ENCODE assay signal across 20 cellular contexts in genomic region chr5:69149676-69150010, GRCh38. TPM values are rescaled to one million over a fixed set of nuclear protein-coding genes. Genes with fewer than 3 reads are reported as not detected.
DNase-seq lines count a peak whose midpoint lies in the region; ATAC-seq and TF ChIP-seq lines count a peak whose summit lies in the region.
"Had no signal": no experiment of that assay in that cellular context is flagged by ENCODE, and none has a peak within 500 bp of the region (broad histone marks: within the 10 kb centered on the region; RNA-seq: fewer than 3 reads in every experiment).

No MANE protein-coding gene starts in this region.

- no peaks in the 10 kb centered on the region for H3K36me3 Mint-ChIP-seq in MCF 10A (ENCODE audit: insufficient read depth, unreplicated experiment)
- no peaks in the 10 kb centered on the region for H3K36me3 Mint-ChIP-seq in activated T-helper 17 cell treated with anti-CD3 and anti-CD28 coated beads, Interleukin-2, amount 50 U/mL, for 72 hours (ENCODE audit: low read depth)
- H3K36me3 Mint-ChIP-seq in stimulated activated effector memory CD8-positive, alpha-beta T cell treated with anti-CD3 and anti-CD28 coated beads, Interleukin-12 subunit alpha, Interleukin-12 subunit beta, amount 100 ng/mL, for 72 hours, result no peaks in the 10 kb centered on the region
- H3K36me3 Mint-ChIP-seq: CD4-positive, CD25-positive, alpha-beta regulatory T cell; CD8-positive, alpha-beta T cell had no signal

- ATAC-seq in activated T-helper 17 cell treated with anti-CD3 and anti-CD28 coated beads, Interleukin-2, amount 50 U/mL, for 72 hours (replicated peaks), result no peak
- no peak for ATAC-seq in stimulated activated effector memory CD8-positive, alpha-beta T cell treated with anti-CD3 and anti-CD28 coated beads, Interleukin-12 subunit alpha, Interleukin-12 subunit beta, amount 100 ng/mL, for 72 hours
- ATAC-seq: CD8-positive, alpha-beta T cell; GM12878 had no signal

- H3K4ac ChIP-seq in mesendoderm (ENCODE audit: low read depth, low read length), result no peak overlapping the region

- no peak overlapping the region for H3K4me2 ChIP-seq in mesendoderm (ENCODE audit: low read length)
- H3K4me2 ChIP-seq: BLaER1 had no signal

- H3K9me3 ChIP-seq in breast epithelium, result no peaks in the 10 kb centered on the region
- H3K9me3 ChIP-seq: BLaER1, Caco-2 had no signal

- intact Hi-C loops in MCF 10A (cut with micrococcal nuclease), result no loop called here
- intact Hi-C loops in breast epithelium (cut with DNase I; ENCODE audit: low total_unique reads), result no loop called here

- H3K27me3 ChIP-seq in breast epithelium (no peaks in the 10 kb centered on the region), mesendoderm (ENCODE audit: insufficient read depth, low read length, poor library complexity) (no peaks in the 10 kb centered on the region)
- H3K27me3 ChIP-seq: BLaER1 had no signal

- H3K36me3 ChIP-seq in breast epithelium (no peaks in the 10 kb centered on the region), mesendoderm (ENCODE audit: control insufficient read depth, insufficient read depth, low read length) (no peaks in the 10 kb centered on the region)
- H3K36me3 ChIP-seq: BLaER1 had no signal

- no CpG with 5 or more reads among the region's 5 CpGs for WGBS in mesendoderm (ENCODE audit: extremely low coverage, insufficient coverage, low lambda C conversion rate)

- H4K8ac ChIP-seq in mesendoderm (ENCODE audit: low read depth, low read length), result no peak overlapping the region

- no peak overlapping the region for H2BK120ac ChIP-seq in mesendoderm (ENCODE audit: low read depth, low read length)

- peaks cover 5% of the 10 kb centered on the region for H3K4me1 Mint-ChIP-seq in MCF 10A (ENCODE audit: insufficient read depth, unreplicated experiment)
- H3K4me1 Mint-ChIP-seq in activated T-helper 17 cell treated with anti-CD3 and anti-CD28 coated beads, Interleukin-2, amount 50 U/mL, for 72 hours, result no peaks in the 10 kb centered on the region
- H3K4me1 Mint-ChIP-seq in stimulated activated effector memory CD8-positive, alpha-beta T cell treated with anti-CD3 and anti-CD28 coated beads, Interleukin-12 subunit alpha, Interleukin-12 subunit beta, amount 100 ng/mL, for 72 hours, result no peaks in the 10 kb centered on the region
- H3K4me1 Mint-ChIP-seq: B cell; CD4-positive, CD25-positive, alpha-beta regulatory T cell had no signal

- no peak overlapping the region for H4K5ac ChIP-seq in mesendoderm (ENCODE audit: low read length)

- no peaks in the 10 kb centered on the region for H3K4me1 ChIP-seq in breast epithelium
- H3K4me1 ChIP-seq in mesendoderm (ENCODE audit: control insufficient read depth, low read depth, low read length), result no peaks in the 10 kb centered on the region
- H3K4me1 ChIP-seq: BLaER1, Caco-2 had no signal

- no peak for DNase-seq in MCF 10A (ENCODE audit: unreplicated experiment)
- DNase-seq in breast epithelium (ENCODE audit: low spot score in 2 of 2), result no peak
- DNase-seq in mesendoderm, result no peak
- no peak for DNase-seq in stimulated activated effector memory CD8-positive, alpha-beta T cell treated with anti-CD3 and anti-CD28 coated beads, Interleukin-12 subunit alpha, Interleukin-12 subunit beta, amount 100 ng/mL, for 72 hours (ENCODE audit: low spot score in 2 of 2)
- no peak for DNase-seq in NCI-H345 treated with DMSO at 0.1 percent for 48 hours (lab: John Stamatoyannopoulos, UW; ENCODE audit: unreplicated experiment)
- no peak for DNase-seq in NCI-H2081 treated with DMSO at 0.1 percent for 48 hours (lab: John Stamatoyannopoulos, UW)
- DNase-seq: Caco-2; CD4-positive, CD25-positive, alpha-beta regulatory T cell; CD8-positive, alpha-beta T cell; DMS153; DND-41; GM23248; H7; HCEC 1CT had no signal

- H3K4me3 ChIP-seq in breast epithelium (no peak overlapping the region), mesendoderm (ENCODE audit: low read length) (no peak overlapping the region)
- H3K4me3 ChIP-seq: BLaER1, GM12878, GM23248 had no signal

- no peak overlapping the region for H3K4me3 Mint-ChIP-seq in MCF 10A (ENCODE audit: unreplicated experiment)
- H3K4me3 Mint-ChIP-seq in activated T-helper 17 cell treated with anti-CD3 and anti-CD28 coated beads, Interleukin-2, amount 50 U/mL, for 72 hours, result no peak overlapping the region
- no peak overlapping the region for H3K4me3 Mint-ChIP-seq in stimulated activated effector memory CD8-positive, alpha-beta T cell treated with anti-CD3 and anti-CD28 coated beads, Interleukin-12 subunit alpha, Interleukin-12 subunit beta, amount 100 ng/mL, for 72 hours
- H3K4me3 Mint-ChIP-seq: B cell; CD4-positive, CD25-positive, alpha-beta regulatory T cell; CD8-positive, alpha-beta T cell had no signal

- no TSS peak for BruUV-seq in MCF 10A (replicated peaks; lab: Mats Ljungman, UMichigan)

- H3K18ac ChIP-seq in mesendoderm (ENCODE audit: low read length), result no peak overlapping the region

- H3K27ac ChIP-seq in breast epithelium (no peak overlapping the region), mesendoderm (ENCODE audit: low read depth, low read length) (no peak overlapping the region)
- H3K27ac ChIP-seq: 22Rv1, BLaER1, C4-2B, GM23248 had no signal

- H3K23ac ChIP-seq in mesendoderm (ENCODE audit: low read length), result no peak overlapping the region

- H3K9me3 Mint-ChIP-seq in MCF 10A (ENCODE audit: unreplicated experiment), result no peaks in the 10 kb centered on the region
- no peaks in the 10 kb centered on the region for H3K9me3 Mint-ChIP-seq in activated T-helper 17 cell treated with anti-CD3 and anti-CD28 coated beads, Interleukin-2, amount 50 U/mL, for 72 hours
- no peaks in the 10 kb centered on the region for H3K9me3 Mint-ChIP-seq in stimulated activated effector memory CD8-positive, alpha-beta T cell treated with anti-CD3 and anti-CD28 coated beads, Interleukin-12 subunit alpha, Interleukin-12 subunit beta, amount 100 ng/mL, for 72 hours
- H3K9me3 Mint-ChIP-seq: CD8-positive, alpha-beta T cell had no signal

- no peak overlapping the region for H3K9ac ChIP-seq in mesendoderm (ENCODE audit: low read length)
- H3K9ac ChIP-seq: BLaER1, GM23248 had no signal

- CTCF ChIA-PET in MCF 10A (lab: Yijun Ruan, JAX), result interaction anchor here (0.6 to 1.7 kb wide), 4 partner anchors 8 to 183 kb away, joined by 3 to 8 read pairs (median 3); no protein-coding TSS in a partner anchor

- no peak for TF ChIP-seq POLR2A in breast epithelium (IDR thresholded peaks at IDR 0.05)

- peak overlapping the region; percentile 64 for H3K27ac Mint-ChIP-seq in MCF 10A (ENCODE audit: low read depth, unreplicated experiment)
- peak overlapping the region; percentile 46 for H3K27ac Mint-ChIP-seq in activated T-helper 17 cell treated with anti-CD3 and anti-CD28 coated beads, Interleukin-2, amount 50 U/mL, for 72 hours
- peak overlapping the region; percentile 17 for H3K27ac Mint-ChIP-seq in stimulated activated effector memory CD8-positive, alpha-beta T cell treated with anti-CD3 and anti-CD28 coated beads, Interleukin-12 subunit alpha, Interleukin-12 subunit beta, amount 100 ng/mL, for 72 hours
- H3K27ac Mint-ChIP-seq: B cell; CD4-positive, CD25-positive, alpha-beta regulatory T cell; CD8-positive, alpha-beta T cell had no signal

- TF ChIP-seq CTCF in MCF 10A (IDR thresholded peaks at IDR 0.05; ENCODE audit: unreplicated experiment) (no peak), breast epithelium (IDR thresholded peaks at IDR 0.05) (no peak)

- H2BK5ac ChIP-seq in mesendoderm (ENCODE audit: low read length), result no peak overlapping the region

- no peaks in the 10 kb centered on the region for H3K79me1 ChIP-seq in mesendoderm (ENCODE audit: low read length)

- H3K56ac ChIP-seq in mesendoderm (ENCODE audit: low read length), result peak overlapping the region; percentile 49

- no peak overlapping the region for H2AK5ac ChIP-seq in mesendoderm (ENCODE audit: low read length)

- no peaks in the 10 kb centered on the region for H3K79me2 ChIP-seq in mesendoderm (ENCODE audit: control insufficient read depth, insufficient read depth, low read length)

- H3K27me3 Mint-ChIP-seq in MCF 10A (ENCODE audit: insufficient read depth, unreplicated experiment), result no peaks in the 10 kb centered on the region
- no peaks in the 10 kb centered on the region for H3K27me3 Mint-ChIP-seq in activated T-helper 17 cell treated with anti-CD3 and anti-CD28 coated beads, Interleukin-2, amount 50 U/mL, for 72 hours
- H3K27me3 Mint-ChIP-seq: B cell; CD4-positive, CD25-positive, alpha-beta regulatory T cell had no signal

- POLR2A ChIA-PET in MCF 10A (lab: Yijun Ruan, JAX), result interaction anchor here (1.4 to 1.6 kb wide), 2 partner anchors 17 to 18 kb away, joined by 4 to 5 read pairs; no protein-coding TSS in a partner anchor

- H2BK15ac ChIP-seq in mesendoderm (replicated peaks; ENCODE audit: low read depth), result no peak overlapping the region

RNA-seq across cellular contexts. Expression of gene CCNB1, which starts 17.3 kb away (rescaled TPM):
- total RNA-seq in MCF 10A (2022) (84.3 and 120 TPM in 2 replicates), breast epithelium (1 to 10 TPM; 5.6 to 9.4 (median 7.5) TPM)
- 100 to 1,000 TPM; 175 to 220 TPM for total RNA-seq in activated T-helper 17 cell treated with anti-CD3 and anti-CD28 coated beads, Interleukin-2, amount 50 U/mL, for 72 hours
- 211 TPM for polyA plus RNA-seq in mesendoderm (2013, experiment 1 of 2)
- 206 TPM for polyA plus RNA-seq in mesendoderm (2013, experiment 2 of 2)

RNA-seq across cellular contexts. Expression of gene CENPH, which starts 39.7 kb away (rescaled TPM):
- total RNA-seq in MCF 10A (2022), result 14.1 and 21.9 TPM in 2 replicates
- total RNA-seq in breast epithelium, result 1 to 10 TPM; 2.6 to 6.1 (median 2.9) TPM
- total RNA-seq in activated T-helper 17 cell treated with anti-CD3 and anti-CD28 coated beads, Interleukin-2, amount 50 U/mL, for 72 hours, result 10 to 100 TPM; 36.0 to 49.4 TPM
- polyA plus RNA-seq in mesendoderm (2013, experiment 1 of 2), result 52.3 TPM
- polyA plus RNA-seq in mesendoderm (2013, experiment 2 of 2), result 53.4 TPM

RNA-seq across cellular contexts. Expression of gene SLC30A5, which starts 55.8 kb away (rescaled TPM):
- 61.8 and 73.8 TPM in 2 replicates for total RNA-seq in MCF 10A (2022)
- 10 to 100 TPM; 42.9 to 63.2 (median 52.4) TPM for total RNA-seq in breast epithelium
- 10 to 100 TPM; 23.7 to 44.7 TPM for total RNA-seq in activated T-helper 17 cell treated with anti-CD3 and anti-CD28 coated beads, Interleukin-2, amount 50 U/mL, for 72 hours
- 29.4 TPM for polyA plus RNA-seq in mesendoderm (2013, experiment 1 of 2)
- polyA plus RNA-seq in mesendoderm (2013, experiment 2 of 2), result 31.9 TPM
